8 cellular contexts compared by ENCODE assay signal in the genomic region with DNA sequence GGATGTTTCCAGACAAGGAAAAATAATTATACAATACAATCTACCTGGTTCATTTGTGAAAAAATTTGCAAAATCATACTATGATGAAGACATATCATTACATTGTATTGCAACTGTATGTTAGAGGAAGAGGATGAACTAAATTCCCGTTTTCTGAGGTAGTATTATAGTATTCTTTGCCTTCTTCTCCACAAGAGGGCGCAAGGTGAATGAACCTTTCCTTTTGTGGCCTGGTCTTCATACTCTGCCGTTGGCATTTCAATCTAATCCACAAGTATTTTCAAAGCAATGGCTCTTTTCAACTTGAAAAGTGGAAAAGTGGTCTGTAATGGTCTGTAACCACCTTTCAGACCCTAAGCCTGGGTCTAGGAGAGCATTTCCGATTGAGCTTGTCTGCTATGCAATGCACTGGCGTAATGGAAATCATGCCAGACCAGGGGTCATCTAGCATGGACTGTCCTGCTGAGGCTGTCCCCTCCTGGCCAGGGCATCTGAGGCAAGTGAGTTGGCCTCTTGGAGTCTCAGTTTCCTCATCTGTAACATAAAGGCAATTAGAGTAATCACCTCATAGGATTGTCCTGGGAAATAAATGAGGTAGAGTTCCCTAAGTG. TPM values are rescaled to one million over a fixed set of nuclear protein-coding genes. Genes with fewer than 3 reads are reported as not detected.
DNase-seq lines count a peak whose midpoint lies in the region; ATAC-seq and TF ChIP-seq lines count a peak whose summit lies in the region.

No MANE protein-coding gene starts in this region.

- H3K4me3 Mint-ChIP-seq in CD8-positive, alpha-beta memory T cell: no peak overlapping the region
- no peak overlapping the region for H3K4me3 Mint-ChIP-seq in neural crest cell

- POLR2A ChIA-PET in CD8-positive, alpha-beta memory T cell (lab: Charles Lee): no interaction called here

- H3K27me3 ChIP-seq in CD8-positive, alpha-beta memory T cell (ENCODE audit: insufficient read depth, low read length, poor library complexity, severe bottlenecking): no peaks in the 10 kb centered on the region

- TF ChIP-seq CTCF in neural crest cell (conservative IDR thresholded peaks at IDR 0.05): peak; percentile 90

- no peaks in the 10 kb centered on the region for H3K36me3 Mint-ChIP-seq in CD8-positive, alpha-beta memory T cell
- no peaks in the 10 kb centered on the region for H3K36me3 Mint-ChIP-seq in neural crest cell (ENCODE audit: low read depth)

- H3K4me3 ChIP-seq in CD8-positive, alpha-beta memory T cell (ENCODE audit: low read length): no peak overlapping the region

- H3K27ac Mint-ChIP-seq in CD8-positive, alpha-beta memory T cell: no peak overlapping the region
- no peak overlapping the region for H3K27ac Mint-ChIP-seq in neural crest cell (ENCODE audit: unreplicated experiment)

- peaks cover 5 to 11% of the 10 kb centered on the region in 2 donors for H3K27me3 Mint-ChIP-seq in CD8-positive, alpha-beta memory T cell
- H3K27me3 Mint-ChIP-seq in neural crest cell (ENCODE audit: low read depth): peaks cover 5% of the 10 kb centered on the region

- no peaks in the 10 kb centered on the region for H3K9me3 Mint-ChIP-seq in CD8-positive, alpha-beta memory T cell
- peaks cover 3% of the 10 kb centered on the region for H3K9me3 Mint-ChIP-seq in neural crest cell

- H3K4me1 Mint-ChIP-seq in CD8-positive, alpha-beta memory T cell: peaks cover 7 to 11% (median 8%) of the 10 kb centered on the region in 3 donors
- no peaks in the 10 kb centered on the region for H3K4me1 Mint-ChIP-seq in neural crest cell

- no peak overlapping the region for H3K27ac ChIP-seq in CD8-positive, alpha-beta memory T cell (ENCODE audit: low read depth, low read length)

- no peaks in the 10 kb centered on the region for H3K9me3 ChIP-seq in CD8-positive, alpha-beta memory T cell (ENCODE audit: low read length)

- H3K4me1 ChIP-seq in CD8-positive, alpha-beta memory T cell (ENCODE audit: insufficient read depth, low read length): peaks cover 9% of the 10 kb centered on the region

- ATAC-seq in GM18909 (IDR thresholded peaks at IDR 0.05; ENCODE audit: poor library complexity, unreplicated experiment) (peak; percentile 40), HG03565 (IDR thresholded peaks at IDR 0.05; ENCODE audit: unreplicated experiment) (peak; percentile 61), GM21717 (IDR thresholded peaks at IDR 0.05; ENCODE audit: unreplicated experiment) (no peak)

- peak in 4 of 5 donors; percentile 13 to 53 (median 46) for DNase-seq in CD8-positive, alpha-beta memory T cell
- peak; percentile 11 for DNase-seq in NCI-H524 treated with DMSO at 0.1 percent for 48 hours (lab: John Stamatoyannopoulos, UW)
- DNase-seq in activated CD4-positive, alpha-beta T cell treated with anti-CD3 and anti-CD28 coated beads, Interleukin-2, amount 50 U/mL, for 1 hour: peak; percentile 18
- peak; percentile 89 for DNase-seq in fibroblast of peridontal ligament (ENCODE audit: extremely low read depth)
- peak; percentile 32 for DNase-seq in neural crest cell (ENCODE audit: low read depth, low spot score)

- CTCF ChIA-PET in CD8-positive, alpha-beta memory T cell (lab: Charles Lee): interaction anchor here (0.7 to 2.2 kb wide), 3 partner anchors 26 to 209 kb away, joined by 3 to 6 read pairs (median 4); partner anchors contain the start of gene INO80C

- H3K36me3 ChIP-seq in CD8-positive, alpha-beta memory T cell (ENCODE audit: insufficient read depth, low read length): no peaks in the 10 kb centered on the region

RNA-seq across cellular contexts. Expression of gene ZNF396, which starts 30.8 kb away (rescaled TPM):
- total RNA-seq in CD8-positive, alpha-beta memory T cell: 1 to 10 TPM; 1.2 to 1.7 TPM
- 0.87 TPM for polyA plus RNA-seq in CD8-positive, alpha-beta memory T cell
- total RNA-seq in neural crest cell: 2.9 and 3.6 TPM in 2 replicates

Comparison
In these comparisons a context has a peak if more than half of its experiments do, and no peak if none do; other contexts are left out.
1. DNase-seq: peak in every context shown above with its lines; median percentile 89 in fibroblast of peridontal ligament; 46 in CD8-positive, alpha-beta memory T cell; 32 in neural crest cell; 18 in activated CD4-positive, alpha-beta T cell treated with anti-CD3 and anti-CD28 coated beads, Interleukin-2, amount 50 U/mL, for 1 hour; 11 in NCI-H524 treated with DMSO at 0.1 percent for 48 hours.